12 cellular contexts compared by ENCODE assay signal in genomic region chr22:50011447-50012200, GRCh38. TPM values are rescaled to one million over a fixed set of nuclear protein-coding genes. Genes with fewer than 3 reads are reported as not detected.
A peak's percentile ranks its signal among the peaks of the same experiment; 100 is the strongest.
DNase-seq lines count a peak whose midpoint lies in the region; ATAC-seq and TF ChIP-seq lines count a peak whose summit lies in the region.
"Had no signal": no experiment of that assay in that cellular context is flagged by ENCODE, and none has a peak within 500 bp of the region (broad histone marks: within the 10 kb centered on the region; RNA-seq: fewer than 3 reads in every experiment).

No MANE protein-coding gene starts in this region.

- no peak overlapping the region for H3K4me3 ChIP-seq in CD8-positive, alpha-beta memory T cell (ENCODE audit: low read length)

- no peak for DNase-seq in CD8-positive, alpha-beta memory T cell
- DNase-seq in T-cell: no peak
- DNase-seq in iPS-NIHi7 (ENCODE audit: extremely low spot score): peak; percentile 53
- DNase-seq in type B pancreatic cell (ENCODE audit: extremely low spot score, unreplicated experiment): no peak
- DNase-seq in stimulated activated CD4-positive, alpha-beta T cell treated with anti-CD3 and anti-CD28 coated beads, Interleukin-4, amount 100 ng/mL, for 1 hour: no peak
- DNase-seq in epidermal melanocyte (ENCODE audit: insufficient read length, low spot score): no peak
- DNase-seq: GOT3; NK-92 treated with Interleukin-12 subunit alpha and Interleukin-12 subunit beta, amount 100 ng/mL, for 24 hours had no signal

- H3K27ac Mint-ChIP-seq in CD8-positive, alpha-beta memory T cell: peak overlapping the region in 7 of 8 donors; percentile 27 to 94 (median 77)
- H3K27ac Mint-ChIP-seq in T-cell: peak overlapping the region in 1 of 2 donors; percentile 76
- no peak overlapping the region for H3K27ac Mint-ChIP-seq in type B pancreatic cell

- CTCF ChIA-PET in CD8-positive, alpha-beta memory T cell (lab: Charles Lee): no interaction called here
- CTCF ChIA-PET in T-cell (lab: Charles Lee): no interaction called here

- no peak for ATAC-seq in T-cell (replicated peaks in 1 of 4)
- no peak for ATAC-seq in HG03135 (IDR thresholded peaks at IDR 0.05; ENCODE audit: unreplicated experiment)

- H3K27ac ChIP-seq in 22Rv1: peak overlapping the region; percentile 50
- no peak overlapping the region for H3K27ac ChIP-seq in CD8-positive, alpha-beta memory T cell (ENCODE audit: low read depth, low read length)
- H3K27ac ChIP-seq: coronary artery had no signal

- H3K27me3 Mint-ChIP-seq in CD8-positive, alpha-beta memory T cell: peaks cover 3 to 7% of the 10 kb centered on the region in 2 donors
- H3K27me3 Mint-ChIP-seq in T-cell (peaks cover 11 to 30% of the 10 kb centered on the region in 2 donors), type B pancreatic cell (peaks cover 45% of the 10 kb centered on the region)

- no peaks in the 10 kb centered on the region for H3K9me3 ChIP-seq in CD8-positive, alpha-beta memory T cell (ENCODE audit: low read length)

- peak overlapping the region in 6 of 7 donors; percentile 20 to 70 (median 51) for H3K4me3 Mint-ChIP-seq in CD8-positive, alpha-beta memory T cell
- H3K4me3 Mint-ChIP-seq in T-cell: peak overlapping the region; percentile 46 to 69 (median 53)
- no peak overlapping the region for H3K4me3 Mint-ChIP-seq in type B pancreatic cell

- no peaks in the 10 kb centered on the region for H3K36me3 ChIP-seq in CD8-positive, alpha-beta memory T cell (ENCODE audit: insufficient read depth, low read length)

- H3K36me3 Mint-ChIP-seq in CD8-positive, alpha-beta memory T cell: no peaks in the 10 kb centered on the region
- H3K36me3 Mint-ChIP-seq in T-cell: no peaks in the 10 kb centered on the region
- no peaks in the 10 kb centered on the region for H3K36me3 Mint-ChIP-seq in type B pancreatic cell

- no peaks in the 10 kb centered on the region for H3K9me3 Mint-ChIP-seq in CD8-positive, alpha-beta memory T cell
- H3K9me3 Mint-ChIP-seq in T-cell: no peaks in the 10 kb centered on the region
- H3K9me3 Mint-ChIP-seq in type B pancreatic cell: no peaks in the 10 kb centered on the region

- peaks cover 6% of the 10 kb centered on the region for H3K27me3 ChIP-seq in CD8-positive, alpha-beta memory T cell (ENCODE audit: insufficient read depth, low read length, poor library complexity, severe bottlenecking)

- H3K4me1 Mint-ChIP-seq in CD8-positive, alpha-beta memory T cell: peaks cover 7 to 27% (median 15%) of the 10 kb centered on the region in 3 donors
- H3K4me1 Mint-ChIP-seq in T-cell: peaks cover 10 to 28% (median 11%) of the 10 kb centered on the region in 3 donors
- no peaks in the 10 kb centered on the region for H3K4me1 Mint-ChIP-seq in type B pancreatic cell (ENCODE audit: unreplicated experiment)

- peaks cover 27% of the 10 kb centered on the region for H3K4me1 ChIP-seq in CD8-positive, alpha-beta memory T cell (ENCODE audit: insufficient read depth, low read length)

- no peak for TF ChIP-seq CTCF in 22Rv1 (IDR thresholded peaks at IDR 0.05)
- no peak for TF ChIP-seq CTCF in type B pancreatic cell (conservative IDR thresholded peaks at IDR 0.05)

- POLR2A ChIA-PET in CD8-positive, alpha-beta memory T cell (lab: Charles Lee): no interaction called here
- POLR2A ChIA-PET in T-cell (lab: Charles Lee): no interaction called here

RNA-seq across cellular contexts. Expression of gene IL17REL, which starts 0.9 kb away (rescaled TPM):
- under 1 TPM; 0.20 to 0.29 TPM for total RNA-seq in CD8-positive, alpha-beta memory T cell
- polyA plus RNA-seq in CD8-positive, alpha-beta memory T cell: not detected
- total RNA-seq in T-cell (under 1 TPM in 1 of 5 donors, not detected in 4; 0.10 TPM), type B pancreatic cell (ENCODE audit: low replicate concordance) (0.10 TPM in 1 of 2 replicates, not detected in the other)
- total RNA-seq: T-helper 1 cell treated with Interleukin-12 subunit alpha and Interleukin-12 subunit beta and Interleukin-4 antibody, amounts not matched to agents 30 ng/mL and 1 ng/mL, for 36 hours had no signal

RNA-seq across cellular contexts. Expression of gene TTLL8, which starts 46.5 kb away (rescaled TPM):
- not detected for total RNA-seq in CD8-positive, alpha-beta memory T cell
- not detected for polyA plus RNA-seq in CD8-positive, alpha-beta memory T cell
- total RNA-seq in T-cell: not detected
- total RNA-seq in type B pancreatic cell (ENCODE audit: low replicate concordance): not detected in 2 replicates
- total RNA-seq: T-helper 1 cell treated with Interleukin-12 subunit alpha and Interleukin-12 subunit beta and Interleukin-4 antibody, amounts not matched to agents 30 ng/mL and 1 ng/mL, for 36 hours had no signal

RNA-seq across cellular contexts. Expression of gene PIM3, which starts 51.1 kb away (rescaled TPM):
- 100 to 1,000 TPM; 202 to 227 TPM for total RNA-seq in CD8-positive, alpha-beta memory T cell
- polyA plus RNA-seq in CD8-positive, alpha-beta memory T cell: 39.3 TPM
- 100 to 1,000 TPM in 2 of 5 donors, 10 to 100 TPM in 3; 61.5 to 167 (median 65.0) TPM for total RNA-seq in T-cell
- 36.7 and 58.6 TPM in 2 replicates for total RNA-seq in type B pancreatic cell (ENCODE audit: low replicate concordance)
